Comparison of ENCODE assay signal across 12 cellular contexts in genomic region chr12:114692558-114693531, GRCh38. TPM values are rescaled to one million over a fixed set of nuclear protein-coding genes. Genes with fewer than 3 reads are reported as not detected.
DNase-seq lines count a peak whose midpoint lies in the region; ATAC-seq and TF ChIP-seq lines count a peak whose summit lies in the region.
"Had no signal": no experiment of that assay in that cellular context is flagged by ENCODE, and none has a peak within 500 bp of the region (broad histone marks: within the 10 kb centered on the region; RNA-seq: fewer than 3 reads in every experiment).

No MANE protein-coding gene starts in this region.

- H3K4me1 ChIP-seq in adrenal gland (replicated peaks in 1 of 2) (peaks cover 12 to 21% of the 10 kb centered on the region in 2 donors), right cardiac atrium (ENCODE audit: control insufficient read depth, insufficient read depth, low read length) (peaks cover 2% of the 10 kb centered on the region), rectal smooth muscle tissue (ENCODE audit: control insufficient read depth, insufficient read depth, low read length) (no peaks in the 10 kb centered on the region), SJCRH30 (no peaks in the 10 kb centered on the region)

- no peak overlapping the region for H3K4me3 Mint-ChIP-seq in activated T-helper 17 cell treated with anti-CD3 and anti-CD28 coated beads, Interleukin-2, amount 50 U/mL, for 72 hours

- H3K9me3 ChIP-seq in adrenal gland (replicated peaks in 1 of 3) (no peaks in the 10 kb centered on the region), right cardiac atrium (ENCODE audit: control insufficient read depth, low read length) (no peaks in the 10 kb centered on the region), SJCRH30 (replicated peaks) (no peaks in the 10 kb centered on the region)

- peak overlapping the region; percentile 26 to 72 (median 52) for H3K4me3 ChIP-seq in adrenal gland
- peak overlapping the region; percentile 53 for H3K4me3 ChIP-seq in right cardiac atrium (ENCODE audit: low read length)
- peak overlapping the region; percentile 50 for H3K4me3 ChIP-seq in rectal smooth muscle tissue (ENCODE audit: low read length)
- no peak overlapping the region for H3K4me3 ChIP-seq in SJCRH30

- H3K36me3 ChIP-seq in adrenal gland (replicated peaks in 1 of 2), result no peaks in the 10 kb centered on the region
- no peaks in the 10 kb centered on the region for H3K36me3 ChIP-seq in rectal smooth muscle tissue (ENCODE audit: control insufficient read depth, insufficient read depth, low read length)
- H3K36me3 ChIP-seq in SJCRH30, result no peaks in the 10 kb centered on the region

- H3K27ac ChIP-seq in adrenal gland (peak overlapping the region; percentile 35 to 99 (median 92)), right cardiac atrium (ENCODE audit: low read length) (no peak overlapping the region), rectal smooth muscle tissue (ENCODE audit: low read depth, low read length) (no peak overlapping the region), SJCRH30 (no peak overlapping the region), caudate nucleus (ENCODE audit: low read depth, low read length) (no peak overlapping the region)

- TF ChIP-seq CTCF in adrenal gland (IDR thresholded peaks at IDR 0.05), result peak in 3 of 6 experiments; percentile 35 to 46 (median 45)

- peak in 1 of 2 donors; percentile 76 for TF ChIP-seq POLR2A in adrenal gland (IDR thresholded peaks at IDR 0.05)

- ATAC-seq in right cardiac atrium, result no peak
- ATAC-seq in GM18520 (IDR thresholded peaks at IDR 0.05; ENCODE audit: unreplicated experiment), result no peak
- no peak for ATAC-seq in activated T-helper 17 cell treated with anti-CD3 and anti-CD28 coated beads, Interleukin-2, amount 50 U/mL, for 72 hours (replicated peaks)
- ATAC-seq: left colon had no signal

- H3K27me3 ChIP-seq in adrenal gland (no peaks in the 10 kb centered on the region), right cardiac atrium (ENCODE audit: control insufficient read depth, insufficient read depth) (peaks cover 4% of the 10 kb centered on the region), rectal smooth muscle tissue (ENCODE audit: control insufficient read depth, insufficient read depth, low read length) (peaks cover 50% of the 10 kb centered on the region), SJCRH30 (no peaks in the 10 kb centered on the region)

- H3K4me1 Mint-ChIP-seq in activated T-helper 17 cell treated with anti-CD3 and anti-CD28 coated beads, Interleukin-2, amount 50 U/mL, for 72 hours, result no peaks in the 10 kb centered on the region

- H3K9ac ChIP-seq in rectal smooth muscle tissue (ENCODE audit: low read length), result no peak overlapping the region

- H3K9me3 Mint-ChIP-seq in activated T-helper 17 cell treated with anti-CD3 and anti-CD28 coated beads, Interleukin-2, amount 50 U/mL, for 72 hours, result no peaks in the 10 kb centered on the region

- intact Hi-C loops in adrenal gland (cut with DNase I), result no loop called here
- intact Hi-C loops in right cardiac atrium (cut with DNase I), result no loop called here

- H3K36me3 Mint-ChIP-seq in activated T-helper 17 cell treated with anti-CD3 and anti-CD28 coated beads, Interleukin-2, amount 50 U/mL, for 72 hours (ENCODE audit: low read depth), result no peaks in the 10 kb centered on the region

- no peak overlapping the region for H3K27ac Mint-ChIP-seq in activated T-helper 17 cell treated with anti-CD3 and anti-CD28 coated beads, Interleukin-2, amount 50 U/mL, for 72 hours

- peaks cover 83% of the 10 kb centered on the region for H3K27me3 Mint-ChIP-seq in activated T-helper 17 cell treated with anti-CD3 and anti-CD28 coated beads, Interleukin-2, amount 50 U/mL, for 72 hours

- DNase-seq in EL (peak; percentile 66), adrenal gland (peak; percentile 71 to 85 (median 81)), right cardiac atrium (no peak), SJCRH30 (no peak), caudate nucleus (lab: John Stamatoyannopoulos, UW) (no peak)
- DNase-seq: activated CD4-positive, alpha-beta T cell treated with anti-CD3 and anti-CD28 coated beads for 4 hours; left colon; NK-92 treated with Interleukin-12 subunit alpha and Interleukin-12 subunit beta, amount 100 ng/mL, for 24 hours had no signal

- 7 to 9% (median 7%) methylated on average over 31 to 36 of the region's 36 CpGs for WGBS in adrenal gland, 4 donors
- 5% methylated on average over 36 of the region's 36 CpGs for WGBS in right cardiac atrium

RNA-seq across cellular contexts. Expression of gene TBX3, which starts 8.9 kb away (rescaled TPM):
- total RNA-seq in adrenal gland, result 100 to 1,000 TPM; 273 to 602 (median 396) TPM
- 100 to 1,000 TPM; 172 to 216 (median 181) TPM for polyA plus RNA-seq in adrenal gland
- total RNA-seq in right cardiac atrium, result 10 to 100 TPM in 1 of 4 donors, 1 to 10 TPM in 3; 7.6 to 19.0 (median 9.0) TPM
- polyA plus RNA-seq in right cardiac atrium, result 13.9 TPM
- not detected in 2 replicates for total RNA-seq in SJCRH30 (2014; rRNA removed; shearing (Covaris generic))
- not detected for total RNA-seq in activated T-helper 17 cell treated with anti-CD3 and anti-CD28 coated beads, Interleukin-2, amount 50 U/mL, for 72 hours
- total RNA-seq: G401 had no signal

Comparison
In these comparisons a context has a peak if more than half of its experiments do, and no peak if none do; other contexts are left out.
1. DNase-seq: peak in EL (single experiment) and adrenal gland (7 of 7); none in right cardiac atrium (0 of 3), SJCRH30 (0 of 2) and caudate nucleus (0 of 61).
2. H3K27ac ChIP-seq: peak in adrenal gland (5 of 5); none in right cardiac atrium (single experiment), rectal smooth muscle tissue (single experiment), SJCRH30 (single experiment) and caudate nucleus (single experiment).
3. RNA of gene TBX3, which starts 8.9 kb away (total RNA-seq): 273 to 602 TPM in adrenal gland; 7.6 to 19.0 TPM in right cardiac atrium, not detected in SJCRH30 and not detected in activated T-helper 17 cell treated with anti-CD3 and anti-CD28 coated beads, Interleukin-2, amount 50 U/mL, for 72 hours; every median in the first group is over 10 times any median in the second.